ENCODE assay signal across 16 cellular contexts in genomic region chr18:57980573-57981348, GRCh38.
DNase-seq lines count a peak whose midpoint lies in the region; ATAC-seq, FAIRE-seq and TF ChIP-seq lines count a peak whose summit lies in the region.
"Had no signal": no experiment of that assay in that cellular context is flagged by ENCODE, and none has a peak within 500 bp of the region (broad histone marks: within the 10 kb centered on the region; RNA-seq: fewer than 3 reads in every experiment).

No MANE protein-coding gene starts in this region.

- H3K9me3 ChIP-seq in HEK293 (ENCODE audit: control insufficient read depth, insufficient read depth, low read depth, low read length) (no peaks in the 10 kb centered on the region), pancreas (no peaks in the 10 kb centered on the region)
- H3K9me3 ChIP-seq: gastrocnemius medialis had no signal

- no peaks in the 10 kb centered on the region for H3K36me3 ChIP-seq in HEK293 (ENCODE audit: control insufficient read depth in 2 of 2, insufficient read depth in 1 of 2, low read length in 2 of 2)
- H3K36me3 ChIP-seq in pancreas = no peaks in the 10 kb centered on the region
- H3K36me3 ChIP-seq: gastrocnemius medialis had no signal

- H3K27ac ChIP-seq in HEK293 (ENCODE audit: extremely low read depth, low read depth, low read length) (peak overlapping the region; percentile 51; the same call in 1 of the 2 replicates), pancreas (peak overlapping the region in 2 of 4 donors; percentile 0 to 6)
- H3K27ac ChIP-seq: gastrocnemius medialis had no signal

- ATAC-seq in pancreas (peak; percentile 42 to 74 (median 56)), HG03095 (IDR thresholded peaks at IDR 0.05; ENCODE audit: unreplicated experiment) (no peak), SK-N-SH treated with all-trans-retinoic acid at 6 μM for 48 hours (no peak), HG02973 (IDR thresholded peaks at IDR 0.05; ENCODE audit: unreplicated experiment) (no peak)
- ATAC-seq: CD8-positive, alpha-beta T cell; gastrocnemius medialis; naive thymus-derived CD4-positive, alpha-beta T cell; T-cell had no signal

- TF ChIP-seq CTCF in HEK293 (tag by site-specific recombination; IDR thresholded peaks at IDR 0.05) = no peak
- no peak for TF ChIP-seq CTCF in pancreas (IDR thresholded peaks at IDR 0.05)

- POLR2A ChIA-PET in HEK293 (lab: Yijun Ruan, JAX) = no interaction called here

- peaks cover 19% of the 10 kb centered on the region for H3K4me1 ChIP-seq in HEK293 (ENCODE audit: control insufficient read depth, insufficient read depth, low read length)
- H3K4me1 ChIP-seq in pancreas = peaks cover 0 to 24% (median 22%) of the 10 kb centered on the region in 3 donors

- intact Hi-C loops in pancreas (cut with DNase I) = no loop called here

- 18 to 25% methylated on average over 4 of the region's 4 CpGs for WGBS in pancreas, 2 donors

- no peak for FAIRE-seq in pancreas (lab: Jason Lieb, UNC)
- FAIRE-seq: astrocyte had no signal

- CTCF ChIA-PET in HEK293 (lab: Yijun Ruan, JAX) = interaction anchor here (0.6 to 2.6 kb wide), 9 partner anchors 10 to 155 kb away, joined by 3 to 12 read pairs (median 4); partner anchors contain the start of gene NEDD4L

- H3K4me3 ChIP-seq in HEK293 (ENCODE audit: low read depth, low read length) = no peak overlapping the region
- no peak overlapping the region for H3K4me3 ChIP-seq in pancreas
- H3K4me3 ChIP-seq: gastrocnemius medialis had no signal

- H3K27me3 ChIP-seq in pancreas = no peaks in the 10 kb centered on the region
- H3K27me3 ChIP-seq: gastrocnemius medialis had no signal

- DNase-seq in NCI-H2107 treated with DMSO at 0.1 percent for 48 hours (lab: John Stamatoyannopoulos, UW; ENCODE audit: unreplicated experiment) (peak; percentile 99), SHP77 treated with DMSO at 0.1 percent for 48 hours (lab: John Stamatoyannopoulos, UW) (peak; percentile 62), pancreas (no peak), cerebellar nuclear complex (lab: John Stamatoyannopoulos, UW) (no peak)
- DNase-seq: activated CD4-positive, alpha-beta T cell treated with anti-CD3 and anti-CD28 coated beads for 48 hours; CD8-positive, alpha-beta T cell; effector memory CD4-positive, alpha-beta T cell; gastrocnemius medialis; kidney glomerular epithelial cell; naive thymus-derived CD4-positive, alpha-beta T cell; T-cell had no signal

TF ChIP-seq in HEK293, 187 proteins besides CTCF, POLR2A, EP300 and RAD21 (continues in another document):
- TF ChIP-seq ZNF670 (tag by site-specific recombination; IDR thresholded peaks at IDR 0.05; ENCODE audit: low read depth) = no peak
- TF ChIP-seq ZNF530 (tag by site-specific recombination; IDR thresholded peaks at IDR 0.05; ENCODE audit: low read depth) = no peak
- no peak for TF ChIP-seq ZBTB44 (tag by site-specific recombination; IDR thresholded peaks at IDR 0.05)
- no peak for TF ChIP-seq ZFP3 (tag by site-specific recombination; IDR thresholded peaks at IDR 0.05; ENCODE audit: low read depth)
- no peak for TF ChIP-seq GLI2 (tag by site-specific recombination; IDR thresholded peaks at IDR 0.05; ENCODE audit: borderline replicate concordance, low read depth)
- no peak for TF ChIP-seq HOXA7 (CRISPR knock-in tag; IDR thresholded peaks at IDR 0.05; ENCODE audit: borderline replicate concordance)
- TF ChIP-seq ZBTB17 (tag by site-specific recombination; IDR thresholded peaks at IDR 0.05) = no peak
- no peak for TF ChIP-seq ZNF26 (tag by site-specific recombination; IDR thresholded peaks at IDR 0.05)
- TF ChIP-seq ZNF596 (tag by site-specific recombination; IDR thresholded peaks at IDR 0.05) = no peak
- TF ChIP-seq KLF10 (tag by site-specific recombination; IDR thresholded peaks at IDR 0.05) = no peak
- TF ChIP-seq PRDM1 (tag by site-specific recombination; IDR thresholded peaks at IDR 0.05) = peak; percentile 42; the same call in 1 of the 2 replicates
- TF ChIP-seq ZNF248 (tag by site-specific recombination; IDR thresholded peaks at IDR 0.05) = no peak
- TF ChIP-seq IKZF3 (tag by site-specific recombination; IDR thresholded peaks at IDR 0.05) = no peak
- TF ChIP-seq KLF9 (tag by site-specific recombination; IDR thresholded peaks at IDR 0.05; ENCODE audit: low read depth) = no peak
- TF ChIP-seq ZNF37A (tag by site-specific recombination; IDR thresholded peaks at IDR 0.05) = no peak
- no peak for TF ChIP-seq ZNF585B (tag by site-specific recombination; IDR thresholded peaks at IDR 0.05)
- TF ChIP-seq SP2 (tag by site-specific recombination; IDR thresholded peaks at IDR 0.05) = no peak

TF ChIP-seq in SK-N-SH treated with all-trans-retinoic acid at 6 μM for 48 hours, 23 proteins besides CTCF, POLR2A, EP300 and RAD21:
- TF ChIP-seq ZFP30 (CRISPR knock-in tag; IDR thresholded peaks at IDR 0.05) (no peak), ZNF8 (CRISPR knock-in tag; IDR thresholded peaks at IDR 0.05) (no peak), CSRNP3 (CRISPR knock-in tag; IDR thresholded peaks at IDR 0.05) (no peak), ESRRG (CRISPR knock-in tag; IDR thresholded peaks at IDR 0.05) (no peak), ZC3H10 (CRISPR knock-in tag; IDR thresholded peaks at IDR 0.05) (no peak)

Comparison
In these comparisons a context has a peak if more than half of its experiments do, and no peak if none do; other contexts are left out.
1. DNase-seq: peak in NCI-H2107 treated with DMSO at 0.1 percent for 48 hours (single experiment) and SHP77 treated with DMSO at 0.1 percent for 48 hours (single experiment); none in pancreas (0 of 6) and cerebellar nuclear complex (0 of 2).
2. ATAC-seq: peak in pancreas (4 of 4); none in HG03095 (single experiment), SK-N-SH treated with all-trans-retinoic acid at 6 μM for 48 hours (single experiment) and HG02973 (single experiment).